In genomic region chr6:158165919-158166416, GRCh38 we compare ENCODE assay signal across 22 cellular contexts. TPM values are rescaled to one million over a fixed set of nuclear protein-coding genes. Genes with fewer than 3 reads are reported as not detected.
DNase-seq lines count a peak whose midpoint lies in the region; ATAC-seq, FAIRE-seq and TF ChIP-seq lines count a peak whose summit lies in the region.
"Had no signal": no experiment of that assay in that cellular context is flagged by ENCODE, and none has a peak within 500 bp of the region (broad histone marks: within the 10 kb centered on the region; RNA-seq: fewer than 3 reads in every experiment).

No MANE protein-coding gene starts in this region.

- DNase-seq in HepG2 (ENCODE audit: low spot score) (peak; percentile 43), right lobe of liver (no peak), endothelial cell (ENCODE audit: low spot score) (no peak), progenitor cell of endocrine pancreas (ENCODE audit: low spot score, unreplicated experiment) (no peak), smooth muscle cell (lab: John Stamatoyannopoulos, UW; ENCODE audit: unreplicated experiment) (no peak), NCI-H1105 (lab: John Stamatoyannopoulos, UW) (no peak)
- DNase-seq: CD8-positive, alpha-beta T cell; IMR-90; Karpas-422; NCI-H1092; NCI-H146; NCI-H2029; NCI-H524 treated with DMSO at 0.1 percent for 48 hours; NCI-H82; PC-9; RPMI8226; SHP77 had no signal

- no peak for FAIRE-seq in HepG2 (lab: Jason Lieb, UNC)
- FAIRE-seq: GM12891, H1, HTR-8/SVneo had no signal

- BruUV-seq in HepG2 (replicated peaks; lab: Mats Ljungman, UMichigan) = no TSS peak

- H3K79me2 ChIP-seq in HepG2 (ENCODE audit: insufficient read depth, low read length) (peaks cover 7% of the 10 kb centered on the region), Loucy (ENCODE audit: insufficient read depth, low read length) (peaks cover 39% of the 10 kb centered on the region), smooth muscle cell (ENCODE audit: low read depth) (peaks cover 7% of the 10 kb centered on the region)

- H4K20me1 ChIP-seq in HepG2 (ENCODE audit: insufficient read depth, low read length) (no peaks in the 10 kb centered on the region), Loucy (ENCODE audit: insufficient read depth, low read length, poor library complexity, severe bottlenecking) (no peaks in the 10 kb centered on the region), smooth muscle cell (ENCODE audit: low read depth) (no peaks in the 10 kb centered on the region)

- H3K27ac Mint-ChIP-seq in endothelial cell (ENCODE audit: unreplicated experiment) (peak overlapping the region; percentile 14), progenitor cell of endocrine pancreas (no peak overlapping the region)
- H3K27ac Mint-ChIP-seq: CD8-positive, alpha-beta T cell had no signal

- peaks cover 4% of the 10 kb centered on the region for H3K36me3 Mint-ChIP-seq in endothelial cell (ENCODE audit: low read depth, unreplicated experiment)
- peaks cover 7% of the 10 kb centered on the region for H3K36me3 Mint-ChIP-seq in progenitor cell of endocrine pancreas (ENCODE audit: insufficient read depth)

- intact Hi-C loops in HepG2 (cut with micrococcal nuclease; ENCODE audit: unreplicated experiment) = loop anchor here (2.0 kb wide), 1 partner anchor 17 kb away; no protein-coding TSS in a partner anchor
- intact Hi-C loops in right lobe of liver (cut with DNase I) = no loop called here

- H3K9ac ChIP-seq in HepG2 (ENCODE audit: insufficient read depth, low read depth, low read length) (no peak overlapping the region), Loucy (ENCODE audit: low read depth, low read length, poor library complexity, severe bottlenecking) (peak overlapping the region; percentile 80), smooth muscle cell (ENCODE audit: low read depth) (no peak overlapping the region)

- TF ChIP-seq POLR2A in HepG2 (IDR thresholded peaks at IDR 0.05; ENCODE audit: insufficient read depth in 1 of 2, low read depth in 2 of 2, low read length in 2 of 2) = no peak
- TF ChIP-seq POLR2A in right lobe of liver (IDR thresholded peaks at IDR 0.05) = no peak

- H2AFZ ChIP-seq in HepG2 (ENCODE audit: low read length) (no peak overlapping the region), Loucy (ENCODE audit: low read length) (no peak overlapping the region), smooth muscle cell (ENCODE audit: low read depth) (no peak overlapping the region)

- H3K4me3 Mint-ChIP-seq in endothelial cell (ENCODE audit: unreplicated experiment) (no peak overlapping the region), progenitor cell of endocrine pancreas (ENCODE audit: low read depth) (peak overlapping the region; percentile 4)

- 95% methylated on average over 1 of the region's 1 CpG for WGBS in HepG2 (ENCODE audit: low lambda C conversion rate)
- 89% methylated on average over 1 of the region's 1 CpG for WGBS in right lobe of liver (ENCODE audit: insufficient coverage, low coverage, low lambda C conversion rate, missing lambda C conversion rate)
- WGBS in smooth muscle cell (ENCODE audit: low lambda C conversion rate) = 92% methylated on average over 1 of the region's 1 CpG

- H3K27me3 ChIP-seq in HepG2 (ENCODE audit: control insufficient read depth in 1 of 2, insufficient read depth in 2 of 2, low read length in 2 of 2) = no peaks in the 10 kb centered on the region; a peak in 1 of 5 replicates
- no peaks in the 10 kb centered on the region for H3K27me3 ChIP-seq in right lobe of liver
- no peaks in the 10 kb centered on the region for H3K27me3 ChIP-seq in Loucy (ENCODE audit: insufficient read depth, low read length, poor library complexity, severe bottlenecking)
- H3K27me3 ChIP-seq in smooth muscle cell (ENCODE audit: low read depth) = no peaks in the 10 kb centered on the region

- H3K27me3 Mint-ChIP-seq in endothelial cell (ENCODE audit: unreplicated experiment) = peaks cover 6% of the 10 kb centered on the region
- H3K27me3 Mint-ChIP-seq in progenitor cell of endocrine pancreas = no peaks in the 10 kb centered on the region

- no peaks in the 10 kb centered on the region for H3K9me3 Mint-ChIP-seq in endothelial cell (ENCODE audit: unreplicated experiment)
- no peaks in the 10 kb centered on the region for H3K9me3 Mint-ChIP-seq in progenitor cell of endocrine pancreas (ENCODE audit: low read depth)
- H3K9me3 Mint-ChIP-seq: CD8-positive, alpha-beta T cell had no signal

- POLR2A ChIA-PET in HepG2 (lab: Yijun Ruan, JAX) = no interaction called here

- TF ChIP-seq CTCF in HepG2 (CRISPR knock-in tag; IDR thresholded peaks at IDR 0.05) = no peak
- no peak for TF ChIP-seq CTCF in right lobe of liver (IDR thresholded peaks at IDR 0.05)
- TF ChIP-seq CTCF in Loucy (conservative IDR thresholded peaks at IDR 0.05; ENCODE audit: low read length) = no peak
- TF ChIP-seq CTCF in endothelial cell (IDR thresholded peaks at IDR 0.05; ENCODE audit: unreplicated experiment) = no peak
- TF ChIP-seq CTCF in progenitor cell of endocrine pancreas (IDR thresholded peaks at IDR 0.05; ENCODE audit: unreplicated experiment) = no peak
- no peak for TF ChIP-seq CTCF in smooth muscle cell (IDR thresholded peaks at IDR 0.05; ENCODE audit: borderline replicate concordance, insufficient read depth, poor library complexity, severe bottlenecking)

- H3K9me2 ChIP-seq in Loucy (replicated peaks; ENCODE audit: low read depth, low read length) = no peaks in the 10 kb centered on the region

- H3K27ac ChIP-seq in HepG2 (ENCODE audit: extremely low read length, insufficient read depth, low read length) (no peak overlapping the region), right lobe of liver (no peak overlapping the region), smooth muscle cell (ENCODE audit: low read depth) (no peak overlapping the region)
- H3K27ac ChIP-seq: PC-9 had no signal

- no peak for ATAC-seq in HepG2
- ATAC-seq in right lobe of liver = no peak
- ATAC-seq in GM21576 (IDR thresholded peaks at IDR 0.05; ENCODE audit: unreplicated experiment) = no peak
- ATAC-seq: CD8-positive, alpha-beta T cell had no signal

- no peak for TF ChIP-seq EP300 in HepG2 (IDR thresholded peaks at IDR 0.05; ENCODE audit: low read depth in 2 of 2, low read length in 2 of 2)
- TF ChIP-seq EP300 in HepG2 (CRISPR knock-in tag; IDR thresholded peaks at IDR 0.05; ENCODE audit: borderline replicate concordance) = no peak

- H3K4me1 Mint-ChIP-seq in endothelial cell (ENCODE audit: unreplicated experiment) (peaks cover 8% of the 10 kb centered on the region), progenitor cell of endocrine pancreas (ENCODE audit: low read depth) (peaks cover 14% of the 10 kb centered on the region)

- in situ Hi-C loops in HepG2 (cut with HindIII; ENCODE audit: extremely low pct_ligation_motif_present, low pct_unique_long_range_greater_than_20kb) = no loop called here

- H3K4me3 ChIP-seq in HepG2 (replicated peaks in 1 of 3; ENCODE audit: insufficient read depth in 1 of 3, low read depth in 2 of 3, low read length in 3 of 3) (no peak overlapping the region), right lobe of liver (no peak overlapping the region), Loucy (ENCODE audit: low read length, poor library complexity, severe bottlenecking) (peak overlapping the region; percentile 86), smooth muscle cell (no peak overlapping the region)

- no peak for TF ChIP-seq RAD21 in HepG2 (CRISPR knock-in tag; IDR thresholded peaks at IDR 0.05)

- H3K4me1 ChIP-seq in HepG2 (ENCODE audit: insufficient read depth, low read length) (peaks cover 32% of the 10 kb centered on the region), right lobe of liver (peaks cover 0 to 4% (median 0%) of the 10 kb centered on the region in 4 donors), Loucy (ENCODE audit: insufficient read depth, low read length, poor library complexity, severe bottlenecking) (peaks cover 41% of the 10 kb centered on the region), smooth muscle cell (ENCODE audit: low read depth) (no peaks in the 10 kb centered on the region)

- no peaks in the 10 kb centered on the region for H3K36me3 ChIP-seq in HepG2 (replicated peaks in 1 of 2; ENCODE audit: control insufficient read depth in 1 of 2, insufficient read depth in 2 of 2, low read length in 2 of 2)
- no peaks in the 10 kb centered on the region for H3K36me3 ChIP-seq in right lobe of liver
- H3K36me3 ChIP-seq in Loucy (ENCODE audit: insufficient read depth, low read length) = no peaks in the 10 kb centered on the region
- no peaks in the 10 kb centered on the region for H3K36me3 ChIP-seq in smooth muscle cell (ENCODE audit: low read depth)

- H3K4me2 ChIP-seq in HepG2 (ENCODE audit: low read depth, low read length) (no peak overlapping the region), Loucy (ENCODE audit: low read depth, low read length, poor library complexity, severe bottlenecking) (peak overlapping the region; percentile 91), smooth muscle cell (no peak overlapping the region)

- CTCF ChIA-PET in HepG2 (lab: Yijun Ruan, JAX; ENCODE audit: low intra/inter-chr PET ratio, low total read pairs) = no interaction called here

- H3K9me3 ChIP-seq in HepG2 (ENCODE audit: low read length) (no peaks in the 10 kb centered on the region), right lobe of liver (no peaks in the 10 kb centered on the region), Loucy (ENCODE audit: insufficient read depth, low read depth, low read length) (no peaks in the 10 kb centered on the region), smooth muscle cell (replicated peaks; ENCODE audit: low read depth) (no peaks in the 10 kb centered on the region)

- H3F3A ChIP-seq in Loucy (ENCODE audit: low read depth) (no peaks in the 10 kb centered on the region; the same call in 1 of the 2 replicates), smooth muscle cell (ENCODE audit: low read depth) (peaks cover 4% of the 10 kb centered on the region)

RNA-seq across cellular contexts. Expression of gene SERAC1, which starts 2.1 kb away (rescaled TPM):
- 8.1 and 9.6 TPM in 2 replicates for total RNA-seq in HepG2 (2016; rRNA removed; fragmentation: Illumina TruSeq; extraction: Trizol)
- 1.6 and 2.3 TPM in 2 replicates for total RNA-seq in HepG2 (2016; cell fraction: cytosol; rRNA removed; fragmentation: Illumina TruSeq; extraction: Trizol; ENCODE audit: low read depth)
- 7.7 and 9.8 TPM in 2 replicates for total RNA-seq in HepG2 (2016; cell fraction: insoluble cytoplasmic fraction; rRNA removed; fragmentation: Illumina TruSeq; extraction: Trizol)
- total RNA-seq in HepG2 (2016; cell fraction: membrane; rRNA removed; fragmentation: Illumina TruSeq; extraction: Trizol) = 3.9 and 4.2 TPM in 2 replicates
- total RNA-seq in HepG2 (2016; cell fraction: nucleus; rRNA removed; fragmentation: Illumina TruSeq; extraction: Trizol) = 7.4 and 8.9 TPM in 2 replicates
- 4.5 and 5.5 TPM in 2 replicates for polyA plus RNA-seq in HepG2 (2011; rRNA removed)
- polyA plus RNA-seq in HepG2 (2011; cell fraction: cytosol; rRNA removed) = 2.2 and 4.5 TPM in 2 replicates
- polyA plus RNA-seq in HepG2 (2011; cell fraction: nucleus; rRNA removed) = 4.5 and 5.0 TPM in 2 replicates
- 5.7 and 6.2 TPM in 2 replicates for polyA plus RNA-seq in HepG2 (2012)
- polyA plus RNA-seq in HepG2 (2016; cell fraction: cytosol; fragmentation: Illumina TruSeq; extraction: Trizol; ENCODE audit: low read depth) = 0.77 and 0.81 TPM in 2 replicates
- 6.7 and 7.8 TPM in 2 replicates for polyA plus RNA-seq in HepG2 (2016; cell fraction: insoluble cytoplasmic fraction; fragmentation: Illumina TruSeq; extraction: Trizol; ENCODE audit: low read depth)
- 2.3 TPM in 2 replicates for polyA plus RNA-seq in HepG2 (2016; cell fraction: membrane; fragmentation: Illumina TruSeq; extraction: Trizol; ENCODE audit: low read depth)
- polyA plus RNA-seq in HepG2 (2016; cell fraction: nucleus; fragmentation: Illumina TruSeq; extraction: Trizol; ENCODE audit: insufficient read depth, low read depth) = 10.6 and 11.6 TPM in 2 replicates
- polyA minus RNA-seq in HepG2 (2011; rRNA and poly(A)+ RNA removed; ENCODE audit: low replicate concordance) = 1.2 and 2.3 TPM in 2 replicates
- polyA minus RNA-seq in HepG2 (2011; cell fraction: cytosol; rRNA and poly(A)+ RNA removed) = 3.6 and 3.9 TPM in 2 replicates
- 9.7 and 11.6 TPM in 2 replicates for polyA minus RNA-seq in HepG2 (2011; cell fraction: nucleus; rRNA and poly(A)+ RNA removed)
- total RNA-seq in right lobe of liver = 1 to 10 TPM; 3.0 to 5.1 (median 4.4) TPM
- 13.8 TPM for total RNA-seq in endothelial cell (ENCODE audit: unreplicated experiment)
- 20.0 TPM in 2 replicates for total RNA-seq in progenitor cell of endocrine pancreas
- 5.6 and 7.2 TPM in 2 replicates for total RNA-seq in smooth muscle cell
- polyA plus RNA-seq in smooth muscle cell = 2.6 and 4.4 TPM in 2 replicates

RNA-seq across cellular contexts. Expression of gene GTF2H5, which starts 2.2 kb away (rescaled TPM):
- total RNA-seq in HepG2 (2016; rRNA removed; fragmentation: Illumina TruSeq; extraction: Trizol) = 45.9 and 68.0 TPM in 2 replicates
- 28.7 and 36.7 TPM in 2 replicates for total RNA-seq in HepG2 (2016; cell fraction: cytosol; rRNA removed; fragmentation: Illumina TruSeq; extraction: Trizol; ENCODE audit: low read depth)
- total RNA-seq in HepG2 (2016; cell fraction: insoluble cytoplasmic fraction; rRNA removed; fragmentation: Illumina TruSeq; extraction: Trizol) = 49.0 and 71.1 TPM in 2 replicates
- total RNA-seq in HepG2 (2016; cell fraction: membrane; rRNA removed; fragmentation: Illumina TruSeq; extraction: Trizol) = 36.3 and 42.5 TPM in 2 replicates
- 15.2 and 16.4 TPM in 2 replicates for total RNA-seq in HepG2 (2016; cell fraction: nucleus; rRNA removed; fragmentation: Illumina TruSeq; extraction: Trizol)
- polyA plus RNA-seq in HepG2 (2011; rRNA removed) = 5.0 and 7.4 TPM in 2 replicates
- polyA plus RNA-seq in HepG2 (2011; cell fraction: cytosol; rRNA removed) = 3.1 and 4.2 TPM in 2 replicates
- polyA plus RNA-seq in HepG2 (2011; cell fraction: nucleus; rRNA removed) = 1.3 and 1.5 TPM in 2 replicates
- polyA plus RNA-seq in HepG2 (2012) = 12.3 and 19.5 TPM in 2 replicates
- polyA plus RNA-seq in HepG2 (2016; cell fraction: cytosol; fragmentation: Illumina TruSeq; extraction: Trizol; ENCODE audit: low read depth) = 33.3 and 41.1 TPM in 2 replicates
- 68.1 and 71.8 TPM in 2 replicates for polyA plus RNA-seq in HepG2 (2016; cell fraction: insoluble cytoplasmic fraction; fragmentation: Illumina TruSeq; extraction: Trizol; ENCODE audit: low read depth)
- 37.1 and 41.1 TPM in 2 replicates for polyA plus RNA-seq in HepG2 (2016; cell fraction: membrane; fragmentation: Illumina TruSeq; extraction: Trizol; ENCODE audit: low read depth)
- 29.2 and 31.1 TPM in 2 replicates for polyA plus RNA-seq in HepG2 (2016; cell fraction: nucleus; fragmentation: Illumina TruSeq; extraction: Trizol; ENCODE audit: insufficient read depth, low read depth)
- polyA minus RNA-seq in HepG2 (2011; rRNA and poly(A)+ RNA removed; ENCODE audit: low replicate concordance) = 1.1 TPM in 2 replicates
- 0.89 and 1.4 TPM in 2 replicates for polyA minus RNA-seq in HepG2 (2011; cell fraction: cytosol; rRNA and poly(A)+ RNA removed)
- polyA minus RNA-seq in HepG2 (2011; cell fraction: nucleus; rRNA and poly(A)+ RNA removed) = 2.1 and 2.6 TPM in 2 replicates
- 10 to 100 TPM in 4 of 6 experiments, 1 to 10 TPM in 2; 3.4 to 16.3 (median 11.8) TPM for total RNA-seq in right lobe of liver
- 29.9 TPM for total RNA-seq in endothelial cell (ENCODE audit: unreplicated experiment)
- total RNA-seq in progenitor cell of endocrine pancreas = 24.9 and 26.6 TPM in 2 replicates
- total RNA-seq in smooth muscle cell = 7.1 and 12.1 TPM in 2 replicates
- polyA plus RNA-seq in smooth muscle cell = 29.1 and 36.3 TPM in 2 replicates
